14 cellular contexts compared by ENCODE assay signal in genomic region chr15:63241316-63241715, GRCh38. TPM values are rescaled to one million over a fixed set of nuclear protein-coding genes. Genes with fewer than 3 reads are reported as not detected.
A peak's percentile ranks its signal among the peaks of the same experiment; 100 is the strongest.
DNase-seq lines count a peak whose midpoint lies in the region; ATAC-seq, FAIRE-seq and TF ChIP-seq lines count a peak whose summit lies in the region.
"Had no signal": no experiment of that assay in that cellular context is flagged by ENCODE, and none has a peak within 500 bp of the region (broad histone marks: within the 10 kb centered on the region; RNA-seq: fewer than 3 reads in every experiment).

No MANE protein-coding gene starts in this region.

- H3K4me2 ChIP-seq in Karpas-422 (ENCODE audit: low read depth, low read length, poor library complexity, severe bottlenecking), result no peak overlapping the region

- no peaks in the 10 kb centered on the region; the same call in 1 of the 2 replicates for H4K20me1 ChIP-seq in Karpas-422 (ENCODE audit: insufficient read depth, low read depth, low read length)

- no peaks in the 10 kb centered on the region for H3K27me3 ChIP-seq in Karpas-422 (ENCODE audit: low read length)
- H3K27me3 ChIP-seq in BE2C, result no peaks in the 10 kb centered on the region

- peaks cover 17% of the 10 kb centered on the region for H3K4me1 ChIP-seq in Karpas-422 (ENCODE audit: low read length)
- no peaks in the 10 kb centered on the region; the same call in 1 of the 2 replicates for H3K4me1 ChIP-seq in BE2C

- no peaks in the 10 kb centered on the region for H3K27me3 Mint-ChIP-seq in natural killer cell (ENCODE audit: low read depth in 2 of 2)
- no peaks in the 10 kb centered on the region for H3K27me3 Mint-ChIP-seq in natural killer cell treated with Interleukin-12 subunit alpha and Interleukin-12 subunit beta and Interleukin-15 and Interleukin-18, amount 100 ng/mL, for 72 hours
- no peaks in the 10 kb centered on the region for H3K27me3 Mint-ChIP-seq in naive B cell
- H3K27me3 Mint-ChIP-seq: CD4-positive, alpha-beta memory T cell had no signal

- H3K4me3 Mint-ChIP-seq in natural killer cell, result no peak overlapping the region
- no peak overlapping the region for H3K4me3 Mint-ChIP-seq in natural killer cell treated with Interleukin-12 subunit alpha and Interleukin-12 subunit beta and Interleukin-15 and Interleukin-18, amount 100 ng/mL, for 72 hours
- peak overlapping the region in 1 of 8 donors; percentile 64 for H3K4me3 Mint-ChIP-seq in naive B cell
- H3K4me3 Mint-ChIP-seq: CD4-positive, alpha-beta memory T cell; H9 had no signal

- H3K27ac ChIP-seq in Karpas-422 (ENCODE audit: low read length), result no peak overlapping the region

- H3K4me3 ChIP-seq in Karpas-422 (ENCODE audit: low read length) (no peak overlapping the region), BE2C (ENCODE audit: low read depth, low read length) (no peak overlapping the region)
- H3K4me3 ChIP-seq: GM12878 had no signal

- H3K36me3 Mint-ChIP-seq in natural killer cell (peaks cover 3% of the 10 kb centered on the region), naive B cell (peaks cover 13 to 14% of the 10 kb centered on the region in 2 donors)
- peaks cover 16% of the 10 kb centered on the region for H3K36me3 Mint-ChIP-seq in natural killer cell treated with Interleukin-12 subunit alpha and Interleukin-12 subunit beta and Interleukin-15 and Interleukin-18, amount 100 ng/mL, for 72 hours

- H3K27ac Mint-ChIP-seq in natural killer cell (peak overlapping the region; percentile 71 to 73), naive B cell (peak overlapping the region in 4 of 6 donors; percentile 35 to 83 (median 69))
- H3K27ac Mint-ChIP-seq in natural killer cell treated with Interleukin-12 subunit alpha and Interleukin-12 subunit beta and Interleukin-15 and Interleukin-18, amount 100 ng/mL, for 72 hours, result no peak overlapping the region
- H3K27ac Mint-ChIP-seq: H9 had no signal

- no peak for FAIRE-seq in HTR-8/SVneo (lab: Jason Lieb, UNC)
- FAIRE-seq: GM12878 had no signal

- DNase-seq in natural killer cell, result no peak
- DNase-seq in natural killer cell treated with Interleukin-12 subunit alpha and Interleukin-12 subunit beta and Interleukin-15 and Interleukin-18, amount 100 ng/mL, for 72 hours (ENCODE audit: low spot score), result no peak
- peak; percentile 29 for DNase-seq in Karpas-422
- DNase-seq in naive B cell, result no peak
- DNase-seq in BE2C, result no peak
- DNase-seq in HTR-8/SVneo (ENCODE audit: insufficient read length, low spot score), result no peak
- DNase-seq in OCI-M1 (lab: John Stamatoyannopoulos, UW), result no peak
- DNase-seq: ACHN; C1 segment of cervical spinal cord; CD4-positive, alpha-beta memory T cell; DMS79; GOT3; H9 had no signal

- no peak overlapping the region for H2AFZ ChIP-seq in Karpas-422 (ENCODE audit: low read length)

- intact Hi-C loops in natural killer cell (cut with micrococcal nuclease), result no loop called here

- H3K9me2 ChIP-seq in Karpas-422 (replicated peaks; ENCODE audit: insufficient read depth, low read length), result no peaks in the 10 kb centered on the region

- peaks cover 75 to 79% of the 10 kb centered on the region in 2 donors for H3K4me1 Mint-ChIP-seq in natural killer cell
- H3K4me1 Mint-ChIP-seq in natural killer cell treated with Interleukin-12 subunit alpha and Interleukin-12 subunit beta and Interleukin-15 and Interleukin-18, amount 100 ng/mL, for 72 hours (ENCODE audit: low read depth in 2 of 2), result peaks cover 59 to 63% of the 10 kb centered on the region in 2 donors
- peaks cover 35 to 60% (median 60%) of the 10 kb centered on the region in 3 donors for H3K4me1 Mint-ChIP-seq in naive B cell

- no peaks in the 10 kb centered on the region for H3K9me3 ChIP-seq in Karpas-422 (ENCODE audit: low read length)
- no peaks in the 10 kb centered on the region for H3K9me3 ChIP-seq in BE2C

- H3K36me3 ChIP-seq in Karpas-422 (ENCODE audit: insufficient read depth, low read length) (no peaks in the 10 kb centered on the region), BE2C (no peaks in the 10 kb centered on the region)

- TF ChIP-seq CTCF in natural killer cell (IDR thresholded peaks at IDR 0.05) (no peak), BE2C (IDR thresholded peaks at IDR 0.05; ENCODE audit: low read depth, low read length) (no peak)

- no peaks in the 10 kb centered on the region for H3K79me2 ChIP-seq in Karpas-422 (ENCODE audit: low read length)

- H3K9me3 Mint-ChIP-seq in natural killer cell, result no peaks in the 10 kb centered on the region
- H3K9me3 Mint-ChIP-seq in natural killer cell treated with Interleukin-12 subunit alpha and Interleukin-12 subunit beta and Interleukin-15 and Interleukin-18, amount 100 ng/mL, for 72 hours, result no peaks in the 10 kb centered on the region
- H3K9me3 Mint-ChIP-seq in naive B cell, result peaks cover 0 to 8% (median 3%) of the 10 kb centered on the region in 7 donors

- no peak overlapping the region for H3K9ac ChIP-seq in Karpas-422 (ENCODE audit: low read length)

- ATAC-seq in natural killer cell, result no peak
- ATAC-seq in natural killer cell treated with Interleukin-12 subunit alpha and Interleukin-12 subunit beta and Interleukin-15 and Interleukin-18, amount 100 ng/mL, for 72 hours, result no peak
- ATAC-seq in naive B cell (ENCODE audit: low read depth in 2 of 2), result no peak
- ATAC-seq: GM12878 had no signal

RNA-seq across cellular contexts. Expression of gene APH1B, which starts 36.1 kb away (rescaled TPM):
- 10 to 100 TPM in 1 of 3 donors, 1 to 10 TPM in 2; 8.6 to 12.4 (median 9.9) TPM for total RNA-seq in natural killer cell
- total RNA-seq in natural killer cell treated with Interleukin-12 subunit alpha and Interleukin-12 subunit beta and Interleukin-15 and Interleukin-18, amount 100 ng/mL, for 72 hours, result 10 to 100 TPM in 1 of 2 donors, 1 to 10 TPM in 1; 8.7 to 14.7 TPM
- 21.4 and 34.8 TPM in 2 replicates for total RNA-seq in Karpas-422 (2014; rRNA removed; shearing (Covaris generic); ENCODE audit: low replicate concordance)
- 10 to 100 TPM; 12.6 to 26.5 (median 20.0) TPM for polyA plus RNA-seq in naive B cell (ENCODE audit: low read depth in 6 of 6)
- polyA plus RNA-seq in BE2C (2012; ENCODE audit: insufficient read depth, insufficient read length, low read depth), result 0.96 TPM

RNA-seq across cellular contexts. Expression of gene RAB8B, which starts 51.9 kb away (rescaled TPM):
- total RNA-seq in natural killer cell, result 100 to 1,000 TPM; 128 to 155 (median 137) TPM
- 100 to 1,000 TPM in 1 of 2 donors, 10 to 100 TPM in 1; 49.1 to 113 TPM for total RNA-seq in natural killer cell treated with Interleukin-12 subunit alpha and Interleukin-12 subunit beta and Interleukin-15 and Interleukin-18, amount 100 ng/mL, for 72 hours
- 4.9 and 14.2 TPM in 2 replicates for total RNA-seq in Karpas-422 (2014; rRNA removed; shearing (Covaris generic); ENCODE audit: low replicate concordance)
- 10 to 100 TPM; 24.4 to 64.4 (median 58.6) TPM for polyA plus RNA-seq in naive B cell (ENCODE audit: low read depth in 6 of 6)
- 5.5 TPM for polyA plus RNA-seq in BE2C (2012; ENCODE audit: insufficient read depth, insufficient read length, low read depth)

Comparison
In these comparisons a context has a peak if more than half of its experiments do, and no peak if none do; other contexts are left out.
1. H3K27ac Mint-ChIP-seq: peak in natural killer cell (2 of 2) and naive B cell (4 of 6); none in natural killer cell treated with Interleukin-12 subunit alpha and Interleukin-12 subunit beta and Interleukin-15 and Interleukin-18, amount 100 ng/mL, for 72 hours (0 of 2).